ENCODE assay signal across 10 cellular contexts in genomic region chr13:97367427-97367826, GRCh38.
DNase-seq lines count a peak whose midpoint lies in the region; ATAC-seq and TF ChIP-seq lines count a peak whose summit lies in the region.
"Had no signal": no experiment of that assay in that cellular context is flagged by ENCODE, and none has a peak within 500 bp of the region (broad histone marks: within the 10 kb centered on the region; RNA-seq: fewer than 3 reads in every experiment).

No MANE protein-coding gene starts in this region.

- H3K27me3 ChIP-seq in AG04450 (ENCODE audit: control insufficient read depth, insufficient read depth, low read length) = no peaks in the 10 kb centered on the region

- no peaks in the 10 kb centered on the region for H3K9me3 Mint-ChIP-seq in natural killer cell

- H3K36me3 Mint-ChIP-seq in natural killer cell = peaks cover 1% of the 10 kb centered on the region

- H3K4me1 Mint-ChIP-seq in natural killer cell = peaks cover 27 to 29% of the 10 kb centered on the region in 2 donors

- TF ChIP-seq CTCF in AG04450 (IDR thresholded peaks at IDR 0.05; ENCODE audit: low read depth, low read length) = no peak
- no peak for TF ChIP-seq CTCF in natural killer cell (IDR thresholded peaks at IDR 0.05)

- DNase-seq in AG04450 (ENCODE audit: low read depth, low spot score) (peak; percentile 24), dermis blood vessel endothelial cell (peak; percentile 40), natural killer cell (no peak), T-helper 2 cell (no peak), OCI-M1 (lab: John Stamatoyannopoulos, UW) (no peak)
- DNase-seq in activated CD4-positive, alpha-beta T cell treated with anti-CD3 and anti-CD28 coated beads, Interleukin-2, amount 50 U/mL, for 4 hours = no peak
- DNase-seq: hippocampal formation had no signal

- H3K4me3 Mint-ChIP-seq in natural killer cell = peak overlapping the region; percentile 25

- no peak overlapping the region for H3K4me3 ChIP-seq in AG04450 (ENCODE audit: low read depth, low read length)

- H3K9me3 ChIP-seq in AG04450 (ENCODE audit: control insufficient read depth, insufficient read depth, low read length) = no peaks in the 10 kb centered on the region

- POLR2A ChIA-PET in AG04450 (lab: Yijun Ruan, JAX) = no interaction called here

- peak overlapping the region; percentile 54 for H3K27ac ChIP-seq in AG04450 (ENCODE audit: low read depth, low read length)
- H3K27ac ChIP-seq: VCaP had no signal

- peak overlapping the region; percentile 83 to 95 for H3K27ac Mint-ChIP-seq in natural killer cell

- intact Hi-C loops in natural killer cell (cut with micrococcal nuclease) = loop anchor here (5.0 kb wide), 1 partner anchor 65 kb away; the partner anchor contains the start of gene RAP2A

- ATAC-seq in HG02642 (IDR thresholded peaks at IDR 0.05; ENCODE audit: poor library complexity, unreplicated experiment) (peak; percentile 37), natural killer cell (no peak), HG02981 (IDR thresholded peaks at IDR 0.05; ENCODE audit: unreplicated experiment) (no peak)

- CTCF ChIA-PET in AG04450 (lab: Charles Lee) = interaction anchor here (1.2 to 3.7 kb wide), 2 partner anchors 257 to 350 kb away, joined by 3 to 23 read pairs; no protein-coding TSS in a partner anchor

- no peaks in the 10 kb centered on the region for H3K27me3 Mint-ChIP-seq in natural killer cell (ENCODE audit: low read depth in 2 of 2)

Comparison
In these comparisons a context has a peak if more than half of its experiments do, and no peak if none do; other contexts are left out.
1. DNase-seq: peak in AG04450 (single experiment) and dermis blood vessel endothelial cell (single experiment); none in natural killer cell (single experiment), T-helper 2 cell (0 of 5), OCI-M1 (single experiment) and activated CD4-positive, alpha-beta T cell treated with anti-CD3 and anti-CD28 coated beads, Interleukin-2, amount 50 U/mL, for 4 hours (0 of 2).